2 cellular contexts compared by ENCODE assay signal in the genomic region with DNA sequence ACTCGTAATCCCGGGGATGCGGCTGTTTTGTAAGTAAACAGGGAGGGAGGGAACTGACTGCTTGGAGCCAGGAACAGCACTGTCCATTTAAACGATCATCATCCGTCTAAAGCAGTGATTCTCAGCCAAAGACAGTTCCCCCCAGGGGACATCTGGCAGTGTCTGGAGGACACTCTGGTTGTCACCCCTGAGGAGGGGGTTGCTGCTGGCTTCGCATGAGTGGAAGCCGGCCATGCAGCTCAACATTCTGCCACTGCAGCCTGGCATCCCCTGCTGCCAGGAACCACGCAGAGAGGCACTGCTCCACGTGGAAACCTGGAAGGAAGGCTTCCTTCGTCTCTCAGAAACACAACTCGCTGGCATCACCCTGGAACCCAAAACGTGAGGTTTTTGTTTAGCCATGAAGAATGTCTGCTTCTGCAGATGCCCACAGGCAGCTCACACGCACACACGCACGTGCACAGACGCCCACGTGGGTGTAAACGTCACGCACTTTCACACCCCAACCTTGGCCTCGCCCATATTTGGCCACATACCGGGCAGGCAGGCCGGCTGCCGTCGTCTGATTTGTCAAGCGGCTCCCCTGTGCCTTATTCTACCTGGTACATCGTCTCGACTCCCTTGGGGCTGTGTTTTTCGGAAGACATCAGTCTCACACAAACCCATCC.
TF ChIP-seq lines count a peak whose summit lies in the region.

No MANE protein-coding gene starts in this region.

TF ChIP-seq in HepG2, 621 proteins besides CTCF, POLR2A, EP300 and RAD21:
- TF ChIP-seq, protein P1, sequence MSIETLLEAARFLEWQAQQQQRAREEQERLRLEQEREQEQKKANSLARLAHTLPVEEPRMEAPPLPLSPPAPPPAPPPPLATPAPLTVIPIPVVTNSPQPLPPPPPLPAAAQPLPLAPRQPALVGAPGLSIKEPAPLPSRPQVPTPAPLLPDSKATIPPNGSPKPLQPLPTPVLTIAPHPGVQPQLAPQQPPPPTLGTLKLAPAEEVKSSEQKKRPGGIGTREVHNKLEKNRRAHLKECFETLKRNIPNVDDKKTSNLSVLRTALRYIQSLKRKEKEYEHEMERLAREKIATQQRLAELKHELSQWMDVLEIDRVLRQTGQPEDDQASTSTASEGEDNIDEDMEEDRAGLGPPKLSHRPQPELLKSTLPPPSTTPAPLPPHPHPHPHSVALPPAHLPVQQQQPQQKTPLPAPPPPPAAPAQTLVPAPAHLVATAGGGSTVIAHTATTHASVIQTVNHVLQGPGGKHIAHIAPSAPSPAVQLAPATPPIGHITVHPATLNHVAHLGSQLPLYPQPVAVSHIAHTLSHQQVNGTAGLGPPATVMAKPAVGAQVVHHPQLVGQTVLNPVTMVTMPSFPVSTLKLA (IDR thresholded peaks at IDR 0.05) = peak; percentile 7; the same call in 1 of the 2 replicates
- TF ChIP-seq FOXA1 (IDR thresholded peaks at IDR 0.05) (no peak), FOXA1 (CRISPR knock-in tag; IDR thresholded peaks at IDR 0.05) (no peak), TMF1 (CRISPR knock-in tag; IDR thresholded peaks at IDR 0.05; ENCODE audit: low read depth) (no peak), GABPB1 (CRISPR knock-in tag; IDR thresholded peaks at IDR 0.05) (no peak)

TF ChIP-seq in H1, 55 proteins besides CTCF, POLR2A, EP300 and RAD21:
- TF ChIP-seq SP2 (IDR thresholded peaks at IDR 0.05; ENCODE audit: low read length) (no peak), FOSL1 (IDR thresholded peaks at IDR 0.05; ENCODE audit: insufficient read depth, low read depth, low read length) (no peak), NANOG (IDR thresholded peaks at IDR 0.05; ENCODE audit: insufficient read depth, low read depth, low read length, poor library complexity, severe bottlenecking) (no peak), CHD2 (IDR thresholded peaks at IDR 0.05; ENCODE audit: low read length) (no peak), GABPA (IDR thresholded peaks at IDR 0.05; ENCODE audit: borderline replicate concordance, insufficient read depth, low read length) (no peak), RNF2 (IDR thresholded peaks at IDR 0.05; ENCODE audit: borderline replicate concordance, low read depth, low read length, missing control alignments, poor library complexity, severe bottlenecking) (no peak), HDAC2 (IDR thresholded peaks at IDR 0.05; ENCODE audit: borderline replicate concordance in 1 of 2, low read depth in 2 of 2, low read length in 2 of 2) (no peak), KDM4A (IDR thresholded peaks at IDR 0.05; ENCODE audit: low read depth, low read length, severe bottlenecking) (no peak)
- TF ChIP-seq, protein P2, sequence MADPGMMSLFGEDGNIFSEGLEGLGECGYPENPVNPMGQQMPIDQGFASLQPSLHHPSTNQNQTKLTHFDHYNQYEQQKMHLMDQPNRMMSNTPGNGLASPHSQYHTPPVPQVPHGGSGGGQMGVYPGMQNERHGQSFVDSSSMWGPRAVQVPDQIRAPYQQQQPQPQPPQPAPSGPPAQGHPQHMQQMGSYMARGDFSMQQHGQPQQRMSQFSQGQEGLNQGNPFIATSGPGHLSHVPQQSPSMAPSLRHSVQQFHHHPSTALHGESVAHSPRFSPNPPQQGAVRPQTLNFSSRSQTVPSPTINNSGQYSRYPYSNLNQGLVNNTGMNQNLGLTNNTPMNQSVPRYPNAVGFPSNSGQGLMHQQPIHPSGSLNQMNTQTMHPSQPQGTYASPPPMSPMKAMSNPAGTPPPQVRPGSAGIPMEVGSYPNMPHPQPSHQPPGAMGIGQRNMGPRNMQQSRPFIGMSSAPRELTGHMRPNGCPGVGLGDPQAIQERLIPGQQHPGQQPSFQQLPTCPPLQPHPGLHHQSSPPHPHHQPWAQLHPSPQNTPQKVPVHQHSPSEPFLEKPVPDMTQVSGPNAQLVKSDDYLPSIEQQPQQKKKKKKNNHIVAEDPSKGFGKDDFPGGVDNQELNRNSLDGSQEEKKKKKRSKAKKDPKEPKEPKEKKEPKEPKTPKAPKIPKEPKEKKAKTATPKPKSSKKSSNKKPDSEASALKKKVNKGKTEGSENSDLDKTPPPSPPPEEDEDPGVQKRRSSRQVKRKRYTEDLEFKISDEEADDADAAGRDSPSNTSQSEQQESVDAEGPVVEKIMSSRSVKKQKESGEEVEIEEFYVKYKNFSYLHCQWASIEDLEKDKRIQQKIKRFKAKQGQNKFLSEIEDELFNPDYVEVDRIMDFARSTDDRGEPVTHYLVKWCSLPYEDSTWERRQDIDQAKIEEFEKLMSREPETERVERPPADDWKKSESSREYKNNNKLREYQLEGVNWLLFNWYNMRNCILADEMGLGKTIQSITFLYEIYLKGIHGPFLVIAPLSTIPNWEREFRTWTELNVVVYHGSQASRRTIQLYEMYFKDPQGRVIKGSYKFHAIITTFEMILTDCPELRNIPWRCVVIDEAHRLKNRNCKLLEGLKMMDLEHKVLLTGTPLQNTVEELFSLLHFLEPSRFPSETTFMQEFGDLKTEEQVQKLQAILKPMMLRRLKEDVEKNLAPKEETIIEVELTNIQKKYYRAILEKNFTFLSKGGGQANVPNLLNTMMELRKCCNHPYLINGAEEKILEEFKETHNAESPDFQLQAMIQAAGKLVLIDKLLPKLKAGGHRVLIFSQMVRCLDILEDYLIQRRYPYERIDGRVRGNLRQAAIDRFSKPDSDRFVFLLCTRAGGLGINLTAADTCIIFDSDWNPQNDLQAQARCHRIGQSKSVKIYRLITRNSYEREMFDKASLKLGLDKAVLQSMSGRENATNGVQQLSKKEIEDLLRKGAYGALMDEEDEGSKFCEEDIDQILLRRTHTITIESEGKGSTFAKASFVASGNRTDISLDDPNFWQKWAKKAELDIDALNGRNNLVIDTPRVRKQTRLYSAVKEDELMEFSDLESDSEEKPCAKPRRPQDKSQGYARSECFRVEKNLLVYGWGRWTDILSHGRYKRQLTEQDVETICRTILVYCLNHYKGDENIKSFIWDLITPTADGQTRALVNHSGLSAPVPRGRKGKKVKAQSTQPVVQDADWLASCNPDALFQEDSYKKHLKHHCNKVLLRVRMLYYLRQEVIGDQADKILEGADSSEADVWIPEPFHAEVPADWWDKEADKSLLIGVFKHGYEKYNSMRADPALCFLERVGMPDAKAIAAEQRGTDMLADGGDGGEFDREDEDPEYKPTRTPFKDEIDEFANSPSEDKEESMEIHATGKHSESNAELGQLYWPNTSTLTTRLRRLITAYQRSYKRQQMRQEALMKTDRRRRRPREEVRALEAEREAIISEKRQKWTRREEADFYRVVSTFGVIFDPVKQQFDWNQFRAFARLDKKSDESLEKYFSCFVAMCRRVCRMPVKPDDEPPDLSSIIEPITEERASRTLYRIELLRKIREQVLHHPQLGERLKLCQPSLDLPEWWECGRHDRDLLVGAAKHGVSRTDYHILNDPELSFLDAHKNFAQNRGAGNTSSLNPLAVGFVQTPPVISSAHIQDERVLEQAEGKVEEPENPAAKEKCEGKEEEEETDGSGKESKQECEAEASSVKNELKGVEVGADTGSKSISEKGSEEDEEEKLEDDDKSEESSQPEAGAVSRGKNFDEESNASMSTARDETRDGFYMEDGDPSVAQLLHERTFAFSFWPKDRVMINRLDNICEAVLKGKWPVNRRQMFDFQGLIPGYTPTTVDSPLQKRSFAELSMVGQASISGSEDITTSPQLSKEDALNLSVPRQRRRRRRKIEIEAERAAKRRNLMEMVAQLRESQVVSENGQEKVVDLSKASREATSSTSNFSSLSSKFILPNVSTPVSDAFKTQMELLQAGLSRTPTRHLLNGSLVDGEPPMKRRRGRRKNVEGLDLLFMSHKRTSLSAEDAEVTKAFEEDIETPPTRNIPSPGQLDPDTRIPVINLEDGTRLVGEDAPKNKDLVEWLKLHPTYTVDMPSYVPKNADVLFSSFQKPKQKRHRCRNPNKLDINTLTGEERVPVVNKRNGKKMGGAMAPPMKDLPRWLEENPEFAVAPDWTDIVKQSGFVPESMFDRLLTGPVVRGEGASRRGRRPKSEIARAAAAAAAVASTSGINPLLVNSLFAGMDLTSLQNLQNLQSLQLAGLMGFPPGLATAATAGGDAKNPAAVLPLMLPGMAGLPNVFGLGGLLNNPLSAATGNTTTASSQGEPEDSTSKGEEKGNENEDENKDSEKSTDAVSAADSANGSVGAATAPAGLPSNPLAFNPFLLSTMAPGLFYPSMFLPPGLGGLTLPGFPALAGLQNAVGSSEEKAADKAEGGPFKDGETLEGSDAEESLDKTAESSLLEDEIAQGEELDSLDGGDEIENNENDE (IDR thresholded peaks at IDR 0.05; ENCODE audit: insufficient replicate concordance, low read length) = no peak
